8 cellular contexts compared by ENCODE assay signal in genomic region chrX:8429692-8430249, GRCh38. TPM values are rescaled to one million over a fixed set of nuclear protein-coding genes. Genes with fewer than 3 reads are reported as not detected.
"Had no signal": no experiment of that assay in that cellular context is flagged by ENCODE, and none has a peak within 500 bp of the region (broad histone marks: within the 10 kb centered on the region; RNA-seq: fewer than 3 reads in every experiment).

No MANE protein-coding gene starts in this region.

- H3K9me3 Mint-ChIP-seq: GM23338, H9 had no signal

- H3K27ac ChIP-seq: HL-60 had no signal

- H3K4me3 ChIP-seq: GM23338 had no signal

- H3K4me3 Mint-ChIP-seq: GM23338, H9, IgD-negative memory B cell had no signal

- H2AFZ ChIP-seq: GM23338 had no signal

- H3K36me3 Mint-ChIP-seq: IgD-negative memory B cell had no signal

- ATAC-seq: GM23338, HepG2 had no signal

- H3K27me3 Mint-ChIP-seq: IgD-negative memory B cell had no signal

- FAIRE-seq: H1, H54, HepG2 had no signal

- H3K4me1 Mint-ChIP-seq: IgD-negative memory B cell had no signal

- H3K4me2 ChIP-seq: GM23338 had no signal

- DNase-seq: H9, HCEC 1CT had no signal

- H3K27ac Mint-ChIP-seq: GM23338, H9, IgD-negative memory B cell had no signal

RNA-seq across cellular contexts. Expression of gene VCX3B, which starts 34.9 kb away (rescaled TPM):
- total RNA-seq: GM23338, H1, H9, HepG2 had no signal
- polyA plus RNA-seq: H1, HepG2, IgD-negative memory B cell had no signal
